1 cellular context compared by ENCODE assay signal in the genomic region with DNA sequence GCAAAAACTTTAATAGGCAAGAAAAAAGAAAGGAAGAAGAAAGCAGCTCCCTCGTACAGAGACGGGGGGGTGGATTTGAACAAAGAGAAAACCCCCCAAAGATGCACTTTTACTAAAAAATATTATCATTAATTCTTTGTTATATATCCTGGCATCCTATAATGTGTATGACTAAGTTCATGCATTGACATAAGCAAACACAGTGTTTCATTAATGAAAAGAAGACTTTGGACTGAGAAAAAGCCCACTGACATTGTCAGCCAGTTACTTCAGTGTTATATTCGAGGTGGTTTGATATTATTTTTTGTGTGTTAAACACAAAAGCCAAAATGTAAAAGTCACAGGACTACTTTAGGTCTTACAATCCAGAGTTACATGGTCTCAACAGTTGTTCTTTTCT.
TF ChIP-seq lines count a peak whose summit lies in the region.

No MANE protein-coding gene starts in this region.

TF ChIP-seq in SK-N-SH treated with all-trans-retinoic acid at 6 μM for 48 hours, 23 proteins besides CTCF, POLR2A, EP300 and RAD21 (continued from another document):
- TF ChIP-seq RARB (CRISPR knock-in tag; IDR thresholded peaks at IDR 0.05): no peak
- TF ChIP-seq ZNF70 (CRISPR knock-in tag; IDR thresholded peaks at IDR 0.05): no peak
- TF ChIP-seq ZFP3 (CRISPR knock-in tag; IDR thresholded peaks at IDR 0.05): no peak
- no peak for TF ChIP-seq ISL1 (CRISPR knock-in tag; IDR thresholded peaks at IDR 0.05)
- no peak for TF ChIP-seq ESRRG (CRISPR knock-in tag; IDR thresholded peaks at IDR 0.05)
- TF ChIP-seq, protein P1, sequence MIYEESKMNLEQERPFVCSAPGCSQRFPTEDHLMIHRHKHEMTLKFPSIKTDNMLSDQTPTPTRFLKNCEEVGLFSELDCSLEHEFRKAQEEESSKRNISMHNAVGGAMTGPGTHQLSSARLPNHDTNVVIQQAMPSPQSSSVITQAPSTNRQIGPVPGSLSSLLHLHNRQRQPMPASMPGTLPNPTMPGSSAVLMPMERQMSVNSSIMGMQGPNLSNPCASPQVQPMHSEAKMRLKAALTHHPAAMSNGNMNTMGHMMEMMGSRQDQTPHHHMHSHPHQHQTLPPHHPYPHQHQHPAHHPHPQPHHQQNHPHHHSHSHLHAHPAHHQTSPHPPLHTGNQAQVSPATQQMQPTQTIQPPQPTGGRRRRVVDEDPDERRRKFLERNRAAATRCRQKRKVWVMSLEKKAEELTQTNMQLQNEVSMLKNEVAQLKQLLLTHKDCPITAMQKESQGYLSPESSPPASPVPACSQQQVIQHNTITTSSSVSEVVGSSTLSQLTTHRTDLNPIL (CRISPR knock-in tag; IDR thresholded peaks at IDR 0.05; ENCODE audit: low read depth): no peak
- TF ChIP-seq CSRNP3 (CRISPR knock-in tag; IDR thresholded peaks at IDR 0.05): no peak
